In genomic region chr13:42038661-42039456, GRCh38 we compare ENCODE assay signal across 10 cellular contexts. TPM values are rescaled to one million over a fixed set of nuclear protein-coding genes. Genes with fewer than 3 reads are reported as not detected.
DNase-seq lines count a peak whose midpoint lies in the region; ATAC-seq and TF ChIP-seq lines count a peak whose summit lies in the region.
"Had no signal": no experiment of that assay in that cellular context is flagged by ENCODE, and none has a peak within 500 bp of the region (broad histone marks: within the 10 kb centered on the region; RNA-seq: fewer than 3 reads in every experiment).

No MANE protein-coding gene starts in this region.

- H3K4me3 Mint-ChIP-seq in activated T-cell treated with anti-CD3 and anti-CD28 coated beads, Interleukin-2, amount 50 U/mL, for 24 hours, result peak overlapping the region; percentile 79
- H3K4me3 Mint-ChIP-seq in activated CD8-positive, alpha-beta T cell treated with anti-CD3 and anti-CD28 coated beads, Interleukin-2, amount 10 ng/mL, durations not matched to agents 7 days and 5 days, result peak overlapping the region; percentile 81

- TF ChIP-seq CTCF in thoracic aorta (IDR thresholded peaks at IDR 0.05), result no peak

- peak overlapping the region; percentile 86; the same call in 1 of the 2 replicates for H3K4me3 ChIP-seq in iPS-18c (ENCODE audit: insufficient read depth, low read depth, low read length)
- peak overlapping the region; percentile 94 for H3K4me3 ChIP-seq in thoracic aorta

- no peaks in the 10 kb centered on the region for H3K27me3 ChIP-seq in thoracic aorta (replicated peaks; ENCODE audit: insufficient read depth)

- peaks cover 4 to 19% of the 10 kb centered on the region in 2 donors for H3K4me1 ChIP-seq in thoracic aorta (ENCODE audit: control insufficient read depth in 1 of 2, low read depth in 2 of 2)

- peaks cover 22% of the 10 kb centered on the region for H3K4me1 Mint-ChIP-seq in activated T-cell treated with anti-CD3 and anti-CD28 coated beads, Interleukin-2, amount 50 U/mL, for 24 hours (ENCODE audit: low read depth)
- peaks cover 19% of the 10 kb centered on the region for H3K4me1 Mint-ChIP-seq in activated CD8-positive, alpha-beta T cell treated with anti-CD3 and anti-CD28 coated beads, Interleukin-2, amount 10 ng/mL, durations not matched to agents 7 days and 5 days (ENCODE audit: low read depth)

- H3K27ac ChIP-seq in thoracic aorta, result peak overlapping the region; percentile 94 to 97

- CTCF ChIA-PET in activated CD8-positive, alpha-beta T cell treated with anti-CD3 and anti-CD28 coated beads, Interleukin-2, amount 10 ng/mL, durations not matched to agents 7 days and 5 days (lab: Charles Lee), result no interaction called here

- DNase-seq in activated T-cell treated with anti-CD3 and anti-CD28 coated beads, Interleukin-2, amount 50 U/mL, for 24 hours, result no peak
- no peak for DNase-seq in activated T-cell treated with anti-CD3 and anti-CD28 coated beads for 4 hours
- DNase-seq in activated CD8-positive, alpha-beta T cell treated with anti-CD3 and anti-CD28 coated beads, Interleukin-2, amount 10 ng/mL, durations not matched to agents 7 days and 5 days, result no peak
- DNase-seq in thoracic aorta (ENCODE audit: low spot score), result no peak
- DNase-seq in NCI-H446 treated with DMSO at 0.1 percent for 48 hours (lab: John Stamatoyannopoulos, UW), result no peak
- DNase-seq in UCSD-AML1 (lab: John Stamatoyannopoulos, UW; ENCODE audit: unreplicated experiment), result no peak
- DNase-seq: NCI-H2081 treated with DMSO at 0.1 percent for 48 hours, WERI-Rb-1 had no signal

- H3K36me3 ChIP-seq in thoracic aorta, result no peaks in the 10 kb centered on the region
- H3K36me3 ChIP-seq: WERI-Rb-1 had no signal

- H3K36me3 Mint-ChIP-seq in activated T-cell treated with anti-CD3 and anti-CD28 coated beads, Interleukin-2, amount 50 U/mL, for 24 hours (ENCODE audit: low read depth), result peaks cover 10% of the 10 kb centered on the region
- H3K36me3 Mint-ChIP-seq in activated CD8-positive, alpha-beta T cell treated with anti-CD3 and anti-CD28 coated beads, Interleukin-2, amount 10 ng/mL, durations not matched to agents 7 days and 5 days (ENCODE audit: low read depth), result peaks cover 7% of the 10 kb centered on the region

- H3K9me3 ChIP-seq in iPS-18c (ENCODE audit: control insufficient read depth, insufficient read depth, low read length), result no peaks in the 10 kb centered on the region
- H3K9me3 ChIP-seq in thoracic aorta, result no peaks in the 10 kb centered on the region

- POLR2A ChIA-PET in activated CD8-positive, alpha-beta T cell treated with anti-CD3 and anti-CD28 coated beads, Interleukin-2, amount 10 ng/mL, durations not matched to agents 7 days and 5 days (lab: Charles Lee), result interaction anchor here (0.7 kb wide), 1 partner anchor 9 kb away, joined by 3 read pairs; the partner anchor contains the start of gene DGKH

- H3K27me3 Mint-ChIP-seq in activated T-cell treated with anti-CD3 and anti-CD28 coated beads, Interleukin-2, amount 50 U/mL, for 24 hours, result peaks cover 4% of the 10 kb centered on the region
- H3K27me3 Mint-ChIP-seq in activated CD8-positive, alpha-beta T cell treated with anti-CD3 and anti-CD28 coated beads, Interleukin-2, amount 10 ng/mL, durations not matched to agents 7 days and 5 days (ENCODE audit: low read depth), result peaks cover 18% of the 10 kb centered on the region

- no peak overlapping the region for H3K27ac Mint-ChIP-seq in activated T-cell treated with anti-CD3 and anti-CD28 coated beads, Interleukin-2, amount 50 U/mL, for 24 hours
- no peak overlapping the region for H3K27ac Mint-ChIP-seq in activated CD8-positive, alpha-beta T cell treated with anti-CD3 and anti-CD28 coated beads, Interleukin-2, amount 10 ng/mL, durations not matched to agents 7 days and 5 days

- no peak for ATAC-seq in activated CD8-positive, alpha-beta T cell treated with anti-CD3 and anti-CD28 coated beads, Interleukin-2, amount 10 ng/mL, durations not matched to agents 7 days and 5 days
- ATAC-seq in thoracic aorta (ENCODE audit: insufficient number of reproducible peaks, low FRiP score, low read depth), result no peak
- no peak for ATAC-seq in GM21447 (IDR thresholded peaks at IDR 0.05; ENCODE audit: unreplicated experiment)

- peaks cover 8% of the 10 kb centered on the region for H3K9me3 Mint-ChIP-seq in activated T-cell treated with anti-CD3 and anti-CD28 coated beads, Interleukin-2, amount 50 U/mL, for 24 hours
- peaks cover 6% of the 10 kb centered on the region for H3K9me3 Mint-ChIP-seq in activated CD8-positive, alpha-beta T cell treated with anti-CD3 and anti-CD28 coated beads, Interleukin-2, amount 10 ng/mL, durations not matched to agents 7 days and 5 days (ENCODE audit: insufficient read depth)

RNA-seq across cellular contexts. Expression of gene DGKH, which starts 9.6 kb away (rescaled TPM):
- total RNA-seq in activated CD8-positive, alpha-beta T cell treated with anti-CD3 and anti-CD28 coated beads, Interleukin-2, amount 10 ng/mL, durations not matched to agents 7 days and 5 days, result 10 to 100 TPM; 20.3 to 20.7 TPM
- 10 to 100 TPM; 18.3 to 37.8 TPM for total RNA-seq in thoracic aorta
